In genomic region chr2:64627860-64628841, GRCh38 we compare ENCODE assay signal across 16 cellular contexts. TPM values are rescaled to one million over a fixed set of nuclear protein-coding genes. Genes with fewer than 3 reads are reported as not detected.
DNase-seq lines count a peak whose midpoint lies in the region; ATAC-seq, FAIRE-seq and TF ChIP-seq lines count a peak whose summit lies in the region.
"Had no signal": no experiment of that assay in that cellular context is flagged by ENCODE, and none has a peak within 500 bp of the region (broad histone marks: within the 10 kb centered on the region; RNA-seq: fewer than 3 reads in every experiment).

No MANE protein-coding gene starts in this region.

- no peaks in the 10 kb centered on the region for H3K9me3 Mint-ChIP-seq in brain
- H3K9me3 Mint-ChIP-seq in nephron progenitor cell: no peaks in the 10 kb centered on the region
- no peaks in the 10 kb centered on the region for H3K9me3 Mint-ChIP-seq in mesothelial cell of epicardium

- intact Hi-C loops in cardiac septum (cut with DNase I): no loop called here

- TF ChIP-seq RAD21 in A549 (conservative IDR thresholded peaks at IDR 0.05 in 1 of 2, IDR thresholded peaks at IDR 0.05 in 1 of 2): no peak

- CTCF ChIA-PET in A549 (lab: Yijun Ruan, JAX): interaction anchor here (0.5 to 6.0 kb wide), 16 partner anchors 9 to 298 kb away, joined by 3 to 49 read pairs (median 4); partner anchors contain the start of gene AFTPH

- ATAC-seq in A549: no peak
- ATAC-seq in HG03039 (IDR thresholded peaks at IDR 0.05; ENCODE audit: unreplicated experiment): no peak
- ATAC-seq: activated CD4-positive, CD25-positive, alpha-beta regulatory T cell treated with anti-CD3 and anti-CD28 coated beads, Interleukin-2, amount 50 U/mL, for 24 hours had no signal

- no peaks in the 10 kb centered on the region for H3K9me3 ChIP-seq in A549
- H3K9me3 ChIP-seq: Caco-2, neutrophil, SJSA1, uterus had no signal

- no peak overlapping the region for H3K4me3 ChIP-seq in A549
- H3K4me3 ChIP-seq: SJSA1, uterus had no signal

- WGBS in A549 (ENCODE audit: missing lambda C conversion rate): 85% methylated on average over 14 of the region's 14 CpGs

- H3K27ac ChIP-seq in A549: no peak overlapping the region
- H3K27ac ChIP-seq: KMS-11, neutrophil, SJSA1, uterus had no signal

- H3K4me1 Mint-ChIP-seq in brain (peaks cover 76% of the 10 kb centered on the region), nephron progenitor cell (peaks cover 72% of the 10 kb centered on the region), mesothelial cell of epicardium (peaks cover 21% of the 10 kb centered on the region)

- POLR2A ChIA-PET in A549 (lab: Yijun Ruan, JAX): interaction anchor here (1.4 to 2.2 kb wide), 2 partner anchors 19 to 26 kb away, joined by 4 to 8 read pairs; partner anchors contain the start of gene SERTAD2

- TF ChIP-seq CTCF in A549 (IDR thresholded peaks at IDR 0.05): no peak
- no peak for TF ChIP-seq CTCF in brain (conservative IDR thresholded peaks at IDR 0.05)
- no peak for TF ChIP-seq CTCF in nephron progenitor cell (IDR thresholded peaks at IDR 0.05)
- TF ChIP-seq CTCF in mesothelial cell of epicardium (IDR thresholded peaks at IDR 0.05; ENCODE audit: unreplicated experiment): no peak

- no peaks in the 10 kb centered on the region for H3K36me3 Mint-ChIP-seq in brain
- peaks cover 8% of the 10 kb centered on the region for H3K36me3 Mint-ChIP-seq in nephron progenitor cell (ENCODE audit: low read depth)
- peaks cover 1% of the 10 kb centered on the region for H3K36me3 Mint-ChIP-seq in mesothelial cell of epicardium

- DNase-seq in A549 (ENCODE audit: low read depth in 1 of 2, low spot score in 1 of 2) (no peak), nephron progenitor cell (no peak), ACHN (no peak), mesothelial cell of epicardium (ENCODE audit: low spot score in 2 of 2, unreplicated experiment in 2 of 2) (no peak), cardiac septum (ENCODE audit: low spot score) (no peak)
- DNase-seq: Caco-2, HCEC 1CT, NCI-H2029 treated with DMSO at 0.1 percent for 48 hours, uterus had no signal

- TF ChIP-seq EP300 in A549 (IDR thresholded peaks at IDR 0.05): no peak

- H3K4me2 ChIP-seq in A549: no peak overlapping the region
- H3K4me2 ChIP-seq: KMS-11 had no signal

- TF ChIP-seq POLR2A in A549 (IDR thresholded peaks at IDR 0.05; ENCODE audit: low read length) (no peak), GM19193 (IDR thresholded peaks at IDR 0.05; ENCODE audit: extremely low read depth, insufficient read depth, insufficient read length) (peak; percentile 0)

- H3K27ac Mint-ChIP-seq in brain (peak overlapping the region; percentile 29 to 95 (median 80)), nephron progenitor cell (peak overlapping the region; percentile 58), mesothelial cell of epicardium (no peak overlapping the region)

- FAIRE-seq in A549 (lab: Jason Lieb, UNC): no peak

- no peak overlapping the region for H3K4me3 Mint-ChIP-seq in brain
- no peak overlapping the region for H3K4me3 Mint-ChIP-seq in nephron progenitor cell
- no peak overlapping the region for H3K4me3 Mint-ChIP-seq in mesothelial cell of epicardium

- H3K27me3 Mint-ChIP-seq in brain: no peaks in the 10 kb centered on the region
- H3K27me3 Mint-ChIP-seq in nephron progenitor cell (ENCODE audit: low read depth, poor library complexity): peaks cover 6% of the 10 kb centered on the region
- H3K27me3 Mint-ChIP-seq in mesothelial cell of epicardium (ENCODE audit: low read depth): no peaks in the 10 kb centered on the region

- H3K4me1 ChIP-seq in A549: no peaks in the 10 kb centered on the region
- H3K4me1 ChIP-seq: Caco-2, uterus had no signal

- in situ Hi-C loops in ACHN (cut with HindIII; ENCODE audit: low pct_ligation_motif_present, low pct_unique_long_range_greater_than_20kb, low sequenced_read_pairs): no loop called here

TF ChIP-seq in A549, 52 proteins besides CTCF, POLR2A, EP300 and RAD21:
- no peak for TF ChIP-seq KDM5A (IDR thresholded peaks at IDR 0.05)
- TF ChIP-seq SMC3 (IDR thresholded peaks at IDR 0.05): no peak
- TF ChIP-seq MAX (IDR thresholded peaks at IDR 0.05): no peak
- TF ChIP-seq SREBF2 (IDR thresholded peaks at IDR 0.05): no peak
- TF ChIP-seq ELK1 (IDR thresholded peaks at IDR 0.05; ENCODE audit: low read depth, low read length): no peak
- no peak for TF ChIP-seq RFX5 (IDR thresholded peaks at IDR 0.05)
- no peak for TF ChIP-seq CEBPB (IDR thresholded peaks at IDR 0.05)
- TF ChIP-seq TP53 (CRISPR knock-in tag; IDR thresholded peaks at IDR 0.05): no peak
- no peak for TF ChIP-seq USF2 (IDR thresholded peaks at IDR 0.05)
- peak; percentile 76 for TF ChIP-seq ZFP36 (IDR thresholded peaks at IDR 0.05; ENCODE audit: borderline replicate concordance, partially characterized antibody)
- no peak for TF ChIP-seq HDAC2 (IDR thresholded peaks at IDR 0.05)
- no peak for TF ChIP-seq E2F6 (IDR thresholded peaks at IDR 0.05; ENCODE audit: borderline replicate concordance, low read depth)
- TF ChIP-seq MYC (IDR thresholded peaks at IDR 0.05; ENCODE audit: borderline replicate concordance, low read length): no peak
- peak; percentile 61; the same call in 1 of the 2 replicates for TF ChIP-seq KDM1A (IDR thresholded peaks at IDR 0.05; ENCODE audit: low read depth)
- TF ChIP-seq HOXB5 (CRISPR knock-in tag; IDR thresholded peaks at IDR 0.05): no peak
- TF ChIP-seq BCL3 (IDR thresholded peaks at IDR 0.05): no peak

RNA-seq across cellular contexts. Expression of gene SERTAD2, which starts 25.6 kb away (rescaled TPM):
- polyA plus RNA-seq in A549 (2011; rRNA removed) (11.8 and 14.0 TPM in 2 replicates), A549 (2017; fragmentation: RNase III; extraction: RNeasy Plus Mini Kit Qiagen cat#74134 plus additional on column Dnase treatment) (11.8 to 13.1 TPM (median 12.2 TPM) in 3 replicates), brain (ENCODE audit: insufficient read depth, low read depth, low replicate concordance) (3.1 TPM)
- 7.3 and 9.6 TPM in 2 replicates for polyA plus RNA-seq in A549 (2012; cell fraction: cytosol; rRNA removed)
- 4.0 and 6.0 TPM in 2 replicates for polyA plus RNA-seq in A549 (2012; cell fraction: nucleus; rRNA removed)
- polyA minus RNA-seq in A549 (2011; rRNA and poly(A)+ RNA removed): 14.4 and 16.4 TPM in 2 replicates
- total RNA-seq in mesothelial cell of epicardium (39.1 to 42.2 TPM (median 41.5 TPM) in 3 replicates), cardiac septum (22.8 TPM)
